Comparison of ENCODE assay signal across 14 cellular contexts in genomic region chrX:135114392-135114791, GRCh38. TPM values are rescaled to one million over a fixed set of nuclear protein-coding genes. Genes with fewer than 3 reads are reported as not detected.
A peak's percentile ranks its signal among the peaks of the same experiment; 100 is the strongest.
DNase-seq lines count a peak whose midpoint lies in the region; ATAC-seq and TF ChIP-seq lines count a peak whose summit lies in the region.
"Had no signal": no experiment of that assay in that cellular context is flagged by ENCODE, and none has a peak within 500 bp of the region (broad histone marks: within the 10 kb centered on the region; RNA-seq: fewer than 3 reads in every experiment).

No MANE protein-coding gene starts in this region.

- H3K27ac Mint-ChIP-seq in GM23338: no peak overlapping the region; the same call in 1 of the 2 replicates

- H3K27me3 ChIP-seq in MM.1S (replicated peaks; ENCODE audit: insufficient read depth, low read length) (no peaks in the 10 kb centered on the region), GM23338 (ENCODE audit: insufficient read depth) (no peaks in the 10 kb centered on the region)
- H3K27me3 ChIP-seq: sigmoid colon had no signal

- H3K9me3 Mint-ChIP-seq in GM23338: no peaks in the 10 kb centered on the region

- H3F3A ChIP-seq in MM.1S (ENCODE audit: insufficient read depth, low read length) (no peaks in the 10 kb centered on the region), GM23338 (replicated peaks; ENCODE audit: low read depth) (no peaks in the 10 kb centered on the region)

- H4K20me1 ChIP-seq in MM.1S (ENCODE audit: insufficient read depth, low read length): no peaks in the 10 kb centered on the region
- no peaks in the 10 kb centered on the region for H4K20me1 ChIP-seq in GM23338 (replicated peaks; ENCODE audit: insufficient read depth)
- H4K20me1 ChIP-seq: BLaER1 had no signal

- H2AFZ ChIP-seq in MM.1S (ENCODE audit: low read length) (no peak overlapping the region), GM23338 (no peak overlapping the region)

- H3K9me2 ChIP-seq in MM.1S (replicated peaks; ENCODE audit: insufficient read depth, low read length) (no peaks in the 10 kb centered on the region), GM23338 (ENCODE audit: insufficient read depth) (no peaks in the 10 kb centered on the region)

- H3K4me1 Mint-ChIP-seq in GM23338: no peaks in the 10 kb centered on the region

- no peak overlapping the region for H3K4me3 ChIP-seq in GM12865 (ENCODE audit: low read depth, low read length)
- H3K4me3 ChIP-seq in MM.1S (ENCODE audit: low read length): no peak overlapping the region
- no peak overlapping the region for H3K4me3 ChIP-seq in GM23338
- H3K4me3 ChIP-seq: BLaER1, breast epithelium, left ventricle myocardium inferior, sigmoid colon had no signal

- H3K4me2 ChIP-seq in MM.1S (ENCODE audit: low read depth, low read length): no peak overlapping the region
- no peak overlapping the region for H3K4me2 ChIP-seq in GM23338
- H3K4me2 ChIP-seq: BLaER1 had no signal

- H3K9me3 ChIP-seq in MM.1S (replicated peaks; ENCODE audit: insufficient read depth, low read length): no peaks in the 10 kb centered on the region
- H3K9me3 ChIP-seq: BLaER1, breast epithelium, left ventricle myocardium inferior, sigmoid colon had no signal

- no peak overlapping the region for H3K9ac ChIP-seq in MM.1S (ENCODE audit: low read length)
- H3K9ac ChIP-seq: BLaER1 had no signal

- no peak overlapping the region for H3K4me3 Mint-ChIP-seq in GM23338

- H3K79me2 ChIP-seq in MM.1S (ENCODE audit: low read length) (no peaks in the 10 kb centered on the region), GM23338 (replicated peaks; ENCODE audit: insufficient read depth) (no peaks in the 10 kb centered on the region)

- TF ChIP-seq CTCF in GM12865 (IDR thresholded peaks at IDR 0.05; ENCODE audit: insufficient read depth, low read depth, low read length, missing control alignments) (no peak), MM.1S (IDR thresholded peaks at IDR 0.05; ENCODE audit: low read length) (no peak), GM23338 (conservative IDR thresholded peaks at IDR 0.05; ENCODE audit: low read depth in 2 of 2) (no peak)

- H3K4me1 ChIP-seq in MM.1S (ENCODE audit: low read length) (no peaks in the 10 kb centered on the region), GM23338 (ENCODE audit: insufficient read depth) (no peaks in the 10 kb centered on the region)
- H3K4me1 ChIP-seq: BLaER1, breast epithelium, left ventricle myocardium inferior, sigmoid colon had no signal

- H3K27ac ChIP-seq in MM.1S (ENCODE audit: low read length) (no peak overlapping the region), GM23338 (ENCODE audit: low read depth) (no peak overlapping the region)
- H3K27ac ChIP-seq: BLaER1, breast epithelium, left ventricle myocardium inferior, sigmoid colon had no signal

- H3K27me3 Mint-ChIP-seq in GM23338 (ENCODE audit: insufficient read depth, low read depth, poor library complexity): no peaks in the 10 kb centered on the region

- H3K36me3 Mint-ChIP-seq in GM23338 (ENCODE audit: low read depth): no peaks in the 10 kb centered on the region

- peak; percentile 97 for ATAC-seq in GM19351 (IDR thresholded peaks at IDR 0.05; ENCODE audit: unreplicated experiment)
- ATAC-seq in HG02870 (IDR thresholded peaks at IDR 0.05; ENCODE audit: unreplicated experiment): peak; percentile 97
- no peak for ATAC-seq in GM23338

- DNase-seq in GM12865 (ENCODE audit: low read depth) (peak; percentile 55), MM.1S (peak; percentile 18), H4 (ENCODE audit: low spot score) (no peak), GM23338 (ENCODE audit: low spot score) (no peak), Kasumi-1 (lab: John Stamatoyannopoulos, UW) (no peak)
- no peak for DNase-seq in stimulated activated CD4-positive, alpha-beta T cell treated with anti-CD3 and anti-CD28 coated beads, Interleukin-2, amount 100 ng/mL, for 48 hours
- DNase-seq: left ventricle myocardium inferior, NCI-H1092 treated with DMSO at 0.1 percent for 48 hours, SIG-M5, sigmoid colon had no signal

- no peaks in the 10 kb centered on the region for H3K36me3 ChIP-seq in MM.1S (replicated peaks; ENCODE audit: insufficient read depth, low read length)
- H3K36me3 ChIP-seq in GM23338 (ENCODE audit: insufficient read depth): no peaks in the 10 kb centered on the region
- H3K36me3 ChIP-seq: BLaER1, breast epithelium, left ventricle myocardium inferior, sigmoid colon had no signal

TF ChIP-seq in GM23338, 12 proteins besides CTCF, POLR2A, EP300 and RAD21 (continues in another document):
- TF ChIP-seq EZH2phosphoT487 (IDR thresholded peaks at IDR 0.05; ENCODE audit: unreplicated experiment): no peak
- TF ChIP-seq NANOG (IDR thresholded peaks at IDR 0.05; ENCODE audit: borderline replicate concordance): no peak
- no peak for TF ChIP-seq ZNF462 (CRISPR knock-in tag; IDR thresholded peaks at IDR 0.05)
- no peak for TF ChIP-seq POLR2AphosphoS5 (IDR thresholded peaks at IDR 0.05; ENCODE audit: low read depth)

RNA-seq across cellular contexts. Expression of gene ETDB, which starts 5.9 kb away (rescaled TPM):
- total RNA-seq in H4 (2014; rRNA removed; shearing (Covaris generic)): not detected in 2 replicates
- total RNA-seq in GM23338 (2014; rRNA removed; shearing (Covaris generic)): not detected in 2 replicates
- polyA plus RNA-seq in GM23338 (2016; fragmentation: Nextera tagmentation; extraction: Ambion mirVana): not detected in 2 replicates
- total RNA-seq: breast epithelium, left ventricle myocardium inferior, sigmoid colon had no signal
- polyA plus RNA-seq: sigmoid colon had no signal

RNA-seq across cellular contexts. Expression of gene SMIM10L2B, which starts 15.9 kb away (rescaled TPM):
- 0.12 and 0.27 TPM in 2 replicates for total RNA-seq in H4 (2014; rRNA removed; shearing (Covaris generic))
- total RNA-seq in GM23338 (2014; rRNA removed; shearing (Covaris generic)): 4.1 and 5.2 TPM in 2 replicates
- polyA plus RNA-seq in GM23338 (2016; fragmentation: Nextera tagmentation; extraction: Ambion mirVana): 1.4 and 2.0 TPM in 2 replicates

RNA-seq across cellular contexts. Expression of gene CT55, which starts 56.8 kb away (rescaled TPM):
- total RNA-seq in H4 (2014; rRNA removed; shearing (Covaris generic)): 0.47 and 0.87 TPM in 2 replicates
- total RNA-seq in GM23338 (2014; rRNA removed; shearing (Covaris generic)): not detected in 2 replicates
- not detected in 2 replicates for polyA plus RNA-seq in GM23338 (2016; fragmentation: Nextera tagmentation; extraction: Ambion mirVana)
- total RNA-seq: breast epithelium, left ventricle myocardium inferior, sigmoid colon had no signal

Comparison
In these comparisons a context has a peak if more than half of its experiments do, and no peak if none do; other contexts are left out.
1. DNase-seq: peak in GM12865 (single experiment) and MM.1S (single experiment); none in stimulated activated CD4-positive, alpha-beta T cell treated with anti-CD3 and anti-CD28 coated beads, Interleukin-2, amount 100 ng/mL, for 48 hours (0 of 2), H4 (single experiment), GM23338 (single experiment) and Kasumi-1 (0 of 2).